8 cellular contexts compared by ENCODE assay signal in genomic region chr11:92224394-92225205, GRCh38. TPM values are rescaled to one million over a fixed set of nuclear protein-coding genes. Genes with fewer than 3 reads are reported as not detected.
DNase-seq lines count a peak whose midpoint lies in the region; ATAC-seq and TF ChIP-seq lines count a peak whose summit lies in the region.

Gene FAT3 (plus strand): TSS chr11:92224818. CDS start chr11:92352113, 127,295 bp downstream.

- H3K4me1 Mint-ChIP-seq in type B pancreatic cell (ENCODE audit: unreplicated experiment): peaks cover 44% of the 10 kb centered on the region
- H3K4me1 Mint-ChIP-seq in stimulated activated memory B cell treated with anti-CD40 and anti-IgM and Interleukin-4, amounts not matched to agents 10 μg/mL and 1 μg/mL and 100 μg/mL, for 72 hours: peaks cover 4% of the 10 kb centered on the region

- H3K27ac Mint-ChIP-seq in type B pancreatic cell: peak within 1 kb of the TSS; percentile 79
- H3K27ac Mint-ChIP-seq in stimulated activated memory B cell treated with anti-CD40 and anti-IgM and Interleukin-4, amounts not matched to agents 10 μg/mL and 1 μg/mL and 100 μg/mL, for 72 hours: no peak within 1 kb of the TSS

- H3K4me3 Mint-ChIP-seq in type B pancreatic cell: peak within 1 kb of the TSS; percentile 98
- H3K4me3 Mint-ChIP-seq in stimulated activated memory B cell treated with anti-CD40 and anti-IgM and Interleukin-4, amounts not matched to agents 10 μg/mL and 1 μg/mL and 100 μg/mL, for 72 hours: no peak within 1 kb of the TSS

- H3K9me3 ChIP-seq in MG63 (no peaks in the 10 kb centered on the region), liver (ENCODE audit: control insufficient read depth in 4 of 4, low read length in 3 of 4) (peaks cover 0 to 3% (median 2%) of the 10 kb centered on the region in 4 donors)

- H3K27me3 Mint-ChIP-seq in type B pancreatic cell: peaks cover 26% of the 10 kb centered on the region
- H3K27me3 Mint-ChIP-seq in stimulated activated memory B cell treated with anti-CD40 and anti-IgM and Interleukin-4, amounts not matched to agents 10 μg/mL and 1 μg/mL and 100 μg/mL, for 72 hours: peaks cover 44% of the 10 kb centered on the region

- H3K27me3 ChIP-seq in MG63 (peaks cover 55% of the 10 kb centered on the region), liver (ENCODE audit: control insufficient read depth in 4 of 4, insufficient read depth in 4 of 4, low read length in 3 of 4) (peaks cover 0 to 10% (median 8%) of the 10 kb centered on the region in 4 donors)

- no peaks in the 10 kb centered on the region for H3K36me3 ChIP-seq in MG63
- no peaks in the 10 kb centered on the region for H3K36me3 ChIP-seq in liver (ENCODE audit: control insufficient read depth in 4 of 4, insufficient read depth in 3 of 4, low read depth in 1 of 4, low read length in 3 of 4)

- no peak for TF ChIP-seq RAD21 in liver (IDR thresholded peaks at IDR 0.05)

- H3K4me1 ChIP-seq in liver (ENCODE audit: control insufficient read depth in 4 of 4, insufficient read depth in 4 of 4, low read length in 3 of 4): peaks cover 9 to 22% (median 13%) of the 10 kb centered on the region in 4 donors

- no peak for ATAC-seq in stimulated activated memory B cell treated with anti-CD40 and anti-IgM and Interleukin-4, amounts not matched to agents 10 μg/mL and 1 μg/mL and 100 μg/mL, for 72 hours
- ATAC-seq in HG02588 (IDR thresholded peaks at IDR 0.05; ENCODE audit: unreplicated experiment) (no peak), HG02623 (IDR thresholded peaks at IDR 0.05; ENCODE audit: unreplicated experiment) (no peak)

- H3K9me3 Mint-ChIP-seq in type B pancreatic cell: no peaks in the 10 kb centered on the region
- peaks cover 5% of the 10 kb centered on the region for H3K9me3 Mint-ChIP-seq in stimulated activated memory B cell treated with anti-CD40 and anti-IgM and Interleukin-4, amounts not matched to agents 10 μg/mL and 1 μg/mL and 100 μg/mL, for 72 hours

- no peak within 1 kb of the TSS for H3K9ac ChIP-seq in liver (ENCODE audit: low read depth in 1 of 2, low read length in 2 of 2)

- TF ChIP-seq CTCF in liver (IDR thresholded peaks at IDR 0.05; ENCODE audit: low read depth, low read length, missing input control) (no peak), type B pancreatic cell (conservative IDR thresholded peaks at IDR 0.05) (peak; percentile 24)

- DNase-seq in AG08395 (ENCODE audit: low spot score) (peak; percentile 41), MG63 (peak; percentile 57), cerebellum (ENCODE audit: low spot score) (no peak), type B pancreatic cell (ENCODE audit: extremely low spot score, unreplicated experiment) (peak; percentile 87)

- no peaks in the 10 kb centered on the region for H3K36me3 Mint-ChIP-seq in type B pancreatic cell
- H3K36me3 Mint-ChIP-seq in stimulated activated memory B cell treated with anti-CD40 and anti-IgM and Interleukin-4, amounts not matched to agents 10 μg/mL and 1 μg/mL and 100 μg/mL, for 72 hours: no peaks in the 10 kb centered on the region

- WGBS in liver: 3% methylated on average over 90 of the region's 90 CpGs

- H3K27ac ChIP-seq in liver (ENCODE audit: low read depth in 1 of 2, low read length in 2 of 2): no peak within 1 kb of the TSS

- H3K4me3 ChIP-seq in MG63 (peak within 1 kb of the TSS; percentile 29), liver (ENCODE audit: low read depth in 1 of 3, low read length in 3 of 3) (peak within 1 kb of the TSS in 2 of 3 donors; percentile 11 to 27)

TF ChIP-seq in liver, 16 proteins besides CTCF, POLR2A, EP300 and RAD21:
- no peak for TF ChIP-seq JUND (IDR thresholded peaks at IDR 0.05)
- no peak for TF ChIP-seq REST (IDR thresholded peaks at IDR 0.05)
- no peak for TF ChIP-seq FOXA2 (IDR thresholded peaks at IDR 0.05)
- TF ChIP-seq ZBTB33 (IDR thresholded peaks at IDR 0.05): no peak
- TF ChIP-seq EGR1 (IDR thresholded peaks at IDR 0.05; ENCODE audit: low read depth in 2 of 2): no peak
- no peak for TF ChIP-seq MAX (IDR thresholded peaks at IDR 0.05)
- no peak for TF ChIP-seq NR2F2 (IDR thresholded peaks at IDR 0.05)

RNA-seq across cellular contexts. Expression of gene FAT3, which starts in this region (rescaled TPM):
- total RNA-seq in MG63 (2014; rRNA removed; shearing (Covaris generic); ENCODE audit: low replicate concordance): not detected in 2 replicates
- total RNA-seq in cerebellum (64.5 TPM), liver (1 to 10 TPM; 1.2 to 1.3 TPM), type B pancreatic cell (ENCODE audit: low replicate concordance) (31.5 and 70.0 TPM in 2 replicates)
- under 1 TPM; 0.06 to 0.08 TPM for polyA plus RNA-seq in liver

Comparison
In these comparisons a context has a peak if more than half of its experiments do, and no peak if none do; other contexts are left out.
1. RNA of gene FAT3 (total RNA-seq): 31.5 to 70.0 TPM in type B pancreatic cell and 64.5 TPM in cerebellum (single experiment); 1.2 to 1.3 TPM in liver and not detected in MG63; every median in the first group is over 10 times any median in the second.
2. Peak in DNase-seq and H3K4me3 ChIP-seq in MG63; RNA of the gene not detected or under 1 TPM.